8 cellular contexts compared by ENCODE assay signal in the genomic region with DNA sequence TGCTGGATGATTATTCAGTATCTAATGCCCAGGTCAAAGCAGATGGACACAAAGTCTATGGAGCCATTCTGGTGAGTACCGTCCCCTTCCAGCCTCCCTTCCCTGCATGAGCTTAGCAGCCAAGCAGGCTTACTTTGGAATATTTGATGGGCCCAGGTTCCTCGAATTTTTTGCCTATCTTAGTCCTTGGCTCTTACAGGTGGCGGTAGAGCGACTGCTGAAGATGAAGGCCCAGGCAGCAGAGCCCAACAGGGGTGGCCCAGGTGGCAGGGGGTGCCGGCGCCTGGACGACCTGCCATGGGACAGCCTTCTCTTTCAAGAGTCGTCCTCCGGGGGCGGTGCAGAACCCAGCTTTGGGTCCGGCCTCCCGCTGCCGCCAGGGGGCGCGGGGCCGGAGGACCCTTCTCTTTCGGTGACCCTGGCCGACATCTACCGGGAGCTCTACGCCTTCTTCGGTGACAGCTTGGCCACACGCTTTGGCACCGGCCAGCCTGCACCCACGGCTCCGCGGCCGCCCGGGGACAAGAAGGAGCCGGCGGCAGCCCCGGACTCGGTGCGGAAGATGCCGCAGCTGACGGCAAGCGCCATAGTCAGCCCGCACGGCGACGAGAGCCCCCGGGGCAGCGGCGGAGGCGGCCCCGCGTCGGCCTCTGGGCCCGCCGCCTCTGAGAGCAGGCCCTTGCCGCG. TPM values are rescaled to one million over a fixed set of nuclear protein-coding genes. Genes with fewer than 3 reads are reported as not detected.
DNase-seq lines count a peak whose midpoint lies in the region; ATAC-seq and TF ChIP-seq lines count a peak whose summit lies in the region.

No MANE protein-coding gene starts in this region.

- intact Hi-C loops in aorta (cut with DNase I), result loop anchor here (1.0 to 5.0 kb wide), 3 partner anchors 46 to 96 kb away; a partner anchor contains a TSS

- H3K36me3 ChIP-seq in aorta (ENCODE audit: control insufficient read depth in 1 of 2, insufficient read depth in 2 of 2, low read length in 1 of 2), result peaks cover 0 to 5% of the 10 kb centered on the region in 2 donors

- no peaks in the 10 kb centered on the region for H3K4me1 ChIP-seq in aorta (ENCODE audit: control insufficient read depth in 1 of 2, insufficient read depth in 2 of 2, low read length in 2 of 2)

- peak; percentile 57 for ATAC-seq in HG02884 (IDR thresholded peaks at IDR 0.05; ENCODE audit: unreplicated experiment)
- ATAC-seq in aorta (ENCODE audit: low FRiP score), result peak; percentile 92

- 1% methylated on average over 46 to 51 of the region's 51 CpGs for WGBS in aorta, 2 donors

- in situ Hi-C loops in GM13976 (cut with MboI; ENCODE audit: low sequenced_read_pairs, unreplicated experiment) (no loop called here), astrocyte of the cerebellum (cut with HindIII; ENCODE audit: low sequenced_read_pairs) (no loop called here)

- DNase-seq in GM13976 (ENCODE audit: low spot score) (peak; percentile 94), NCI-H1694 (lab: John Stamatoyannopoulos, UW) (peak; percentile 31), T1000 (lab: John Stamatoyannopoulos, UW) (peak; percentile 80), astrocyte of the cerebellum (ENCODE audit: low read depth) (no peak), hepatic stellate cell (ENCODE audit: low spot score) (peak; percentile 94), retina (peak; percentile 95), aorta (peak; percentile 92 to 95)

- no peaks in the 10 kb centered on the region for H3K9me3 ChIP-seq in aorta (ENCODE audit: control insufficient read depth, low read length)

- no peaks in the 10 kb centered on the region for H3K27me3 ChIP-seq in aorta (ENCODE audit: control insufficient read depth in 1 of 2, insufficient read depth in 2 of 2, low read length in 1 of 2)

- H3K27ac ChIP-seq in aorta (ENCODE audit: low read depth in 1 of 2, low read length in 2 of 2), result peak overlapping the region; percentile 72 to 85

- TF ChIP-seq CTCF in GM13976 (IDR thresholded peaks at IDR 0.05; ENCODE audit: borderline replicate concordance, control extremely low read depth, extremely low read depth, insufficient read depth, missing control alignments) (peak; percentile 100), astrocyte of the cerebellum (IDR thresholded peaks at IDR 0.05; ENCODE audit: low read depth, low read length, missing control alignments) (peak; percentile 99)

- peak overlapping the region; percentile 92 for H3K4me3 ChIP-seq in astrocyte of the cerebellum (ENCODE audit: low read depth, low read length)
- H3K4me3 ChIP-seq in aorta (ENCODE audit: low read length in 2 of 2), result peak overlapping the region; percentile 78 to 96

RNA-seq across cellular contexts. Expression of a gene that starts 0.7 kb away (rescaled TPM):
- total RNA-seq in aorta, result 10 to 100 TPM; 26.8 to 31.0 TPM
- polyA plus RNA-seq in aorta, result 10 to 100 TPM; 29.2 to 55.9 TPM

RNA-seq across cellular contexts. Expression of a gene that starts 5.3 kb away (rescaled TPM):
- total RNA-seq in aorta, result 10 to 100 TPM in 1 of 2 donors, 1 to 10 TPM in 1; 6.0 to 12.6 TPM
- polyA plus RNA-seq in aorta, result 10 to 100 TPM; 10.4 to 10.6 TPM

RNA-seq across cellular contexts. Expression of a gene that starts 15.3 kb away (rescaled TPM):
- total RNA-seq in aorta, result 10 to 100 TPM; 13.2 to 21.3 TPM
- polyA plus RNA-seq in aorta, result 10 to 100 TPM; 14.5 to 43.5 TPM

RNA-seq across cellular contexts. Expression of a gene that starts 18.8 kb away (rescaled TPM):
- 10 to 100 TPM; 82.4 to 99.9 TPM for total RNA-seq in aorta
- 100 to 1,000 TPM in 1 of 2 donors, 10 to 100 TPM in 1; 26.8 to 455 TPM for polyA plus RNA-seq in aorta

RNA-seq across cellular contexts. Expression of a gene that starts 25.1 kb away (rescaled TPM):
- 10 to 100 TPM; 40.0 to 50.3 TPM for total RNA-seq in aorta
- 100 to 1,000 TPM in 1 of 2 donors, 10 to 100 TPM in 1; 80.4 to 109 TPM for polyA plus RNA-seq in aorta
